ENCODE assay signal across 1 cellular context in the genomic region with DNA sequence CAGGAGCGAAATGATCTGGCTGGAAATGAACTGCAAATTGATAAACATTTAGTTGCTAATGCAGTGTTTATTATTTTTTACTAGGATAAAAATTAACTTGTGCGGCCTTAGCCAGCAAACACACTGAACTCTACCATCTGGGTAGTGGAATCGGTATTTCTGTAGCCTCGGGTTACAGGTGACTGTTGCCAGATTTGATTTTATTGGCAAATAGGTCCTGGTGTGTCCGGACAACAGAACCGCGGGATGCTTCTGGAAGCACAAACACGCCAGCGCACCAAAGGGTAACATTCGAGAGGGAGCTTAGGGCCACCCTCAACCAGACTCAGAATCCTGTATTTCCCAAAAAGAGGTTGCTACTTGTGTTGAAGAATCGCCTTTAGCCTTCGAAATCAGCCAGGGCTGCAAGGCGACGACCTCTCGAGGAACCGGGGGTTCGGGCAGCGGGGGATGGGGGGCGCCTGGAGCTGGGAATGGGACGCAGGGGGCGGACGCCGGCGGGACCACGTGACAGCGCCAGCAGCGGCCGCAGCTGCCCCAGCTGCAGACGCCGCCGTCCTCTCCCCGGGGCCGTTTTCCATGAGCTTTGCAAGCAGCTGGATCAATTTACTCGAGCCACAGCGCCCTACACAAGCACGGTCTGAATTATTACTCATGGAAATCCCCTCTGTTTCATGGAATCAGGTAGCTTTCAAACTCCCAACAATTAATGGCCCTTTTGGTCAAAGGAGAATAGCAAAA.
TF ChIP-seq lines count a peak whose summit lies in the region.

No MANE protein-coding gene starts in this region.

TF ChIP-seq in WTC11, 78 proteins besides CTCF, POLR2A, EP300 and RAD21 (continued from another document):
- 0 out of 2 replicates have a peak, but pooled peaks have one; percentile 31 for TF ChIP-seq MYBL2 (CRISPR knock-in tag; IDR thresholded peaks at IDR 0.05)
- no peak for TF ChIP-seq NR2C2 (CRISPR knock-in tag; IDR thresholded peaks at IDR 0.05)
- TF ChIP-seq, protein P1, sequence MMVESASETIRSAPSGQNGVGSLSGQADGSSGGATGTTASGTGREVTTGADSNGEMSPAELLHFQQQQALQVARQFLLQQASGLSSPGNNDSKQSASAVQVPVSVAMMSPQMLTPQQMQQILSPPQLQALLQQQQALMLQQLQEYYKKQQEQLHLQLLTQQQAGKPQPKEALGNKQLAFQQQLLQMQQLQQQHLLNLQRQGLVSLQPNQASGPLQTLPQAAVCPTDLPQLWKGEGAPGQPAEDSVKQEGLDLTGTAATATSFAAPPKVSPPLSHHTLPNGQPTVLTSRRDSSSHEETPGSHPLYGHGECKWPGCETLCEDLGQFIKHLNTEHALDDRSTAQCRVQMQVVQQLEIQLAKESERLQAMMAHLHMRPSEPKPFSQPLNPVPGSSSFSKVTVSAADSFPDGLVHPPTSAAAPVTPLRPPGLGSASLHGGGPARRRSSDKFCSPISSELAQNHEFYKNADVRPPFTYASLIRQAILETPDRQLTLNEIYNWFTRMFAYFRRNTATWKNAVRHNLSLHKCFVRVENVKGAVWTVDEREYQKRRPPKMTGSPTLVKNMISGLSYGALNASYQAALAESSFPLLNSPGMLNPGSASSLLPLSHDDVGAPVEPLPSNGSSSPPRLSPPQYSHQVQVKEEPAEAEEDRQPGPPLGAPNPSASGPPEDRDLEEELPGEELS (CRISPR knock-in tag; IDR thresholded peaks at IDR 0.05) = peak; percentile 44; the same call in 1 of the 2 replicates
- TF ChIP-seq, protein P2, sequence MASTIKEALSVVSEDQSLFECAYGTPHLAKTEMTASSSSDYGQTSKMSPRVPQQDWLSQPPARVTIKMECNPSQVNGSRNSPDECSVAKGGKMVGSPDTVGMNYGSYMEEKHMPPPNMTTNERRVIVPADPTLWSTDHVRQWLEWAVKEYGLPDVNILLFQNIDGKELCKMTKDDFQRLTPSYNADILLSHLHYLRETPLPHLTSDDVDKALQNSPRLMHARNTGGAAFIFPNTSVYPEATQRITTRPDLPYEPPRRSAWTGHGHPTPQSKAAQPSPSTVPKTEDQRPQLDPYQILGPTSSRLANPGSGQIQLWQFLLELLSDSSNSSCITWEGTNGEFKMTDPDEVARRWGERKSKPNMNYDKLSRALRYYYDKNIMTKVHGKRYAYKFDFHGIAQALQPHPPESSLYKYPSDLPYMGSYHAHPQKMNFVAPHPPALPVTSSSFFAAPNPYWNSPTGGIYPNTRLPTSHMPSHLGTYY (CRISPR knock-in tag; IDR thresholded peaks at IDR 0.05) = no peak
TF ChIP-seq in WTC11: peak in this region for 12.
